ENCODE assay signal across 27 cellular contexts in the genomic region with DNA sequence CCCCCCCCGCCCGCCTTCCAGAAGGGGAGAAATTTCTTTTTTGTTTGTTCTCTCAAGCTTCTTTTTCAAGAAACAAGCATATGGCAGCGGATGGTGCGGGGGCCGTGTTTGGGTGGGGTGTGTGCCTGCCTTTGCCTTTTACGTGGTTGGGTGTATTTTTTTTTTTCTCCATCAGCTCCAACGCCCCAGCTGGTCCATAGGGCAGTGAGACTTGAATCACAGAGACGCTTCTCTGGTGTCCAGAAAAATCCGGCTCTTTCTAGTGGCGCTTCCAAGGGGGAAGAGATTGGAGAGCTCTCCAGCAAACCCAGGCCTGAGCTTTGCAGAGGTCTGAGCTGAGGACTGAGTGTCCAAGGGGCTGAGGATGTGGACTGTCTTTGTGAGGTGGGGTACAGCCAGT. TPM values are rescaled to one million over a fixed set of nuclear protein-coding genes. Genes with fewer than 3 reads are reported as not detected.
DNase-seq lines count a peak whose midpoint lies in the region; ATAC-seq and TF ChIP-seq lines count a peak whose summit lies in the region.
"Had no signal": no experiment of that assay in that cellular context is flagged by ENCODE, and none has a peak within 500 bp of the region (broad histone marks: within the 10 kb centered on the region; RNA-seq: fewer than 3 reads in every experiment).

No MANE protein-coding gene starts in this region.

- POLR2A ChIA-PET in activated CD4-positive, alpha-beta memory T cell treated with anti-CD3 and anti-CD28 coated beads, Interleukin-2, amount 10 ng/mL, durations not matched to agents 7 days and 5 days (lab: Charles Lee) = no interaction called here

- H3K4me3 ChIP-seq in esophagus squamous epithelium = no peak overlapping the region
- H3K4me3 ChIP-seq: HAP-1, left ventricle myocardium inferior, mucosa of descending colon, sigmoid colon, SK-N-MC, thoracic aorta had no signal

- peaks cover 0 to 39% (median 0%) of the 10 kb centered on the region in 3 donors for H3K36me3 ChIP-seq in esophagus squamous epithelium
- H3K36me3 ChIP-seq: HAP-1, sigmoid colon, thoracic aorta had no signal

- no peak overlapping the region for H3K27ac Mint-ChIP-seq in activated CD4-positive, alpha-beta memory T cell treated with anti-CD3 and anti-CD28 coated beads, Interleukin-2, amount 10 ng/mL, durations not matched to agents 7 days and 5 days
- H3K27ac Mint-ChIP-seq: activated CD8-positive, alpha-beta T cell treated with anti-CD3 and anti-CD28 coated beads for 36 hours; activated naive CD8-positive, alpha-beta T cell; natural killer cell treated with Interleukin-12 subunit alpha and Interleukin-12 subunit beta and Interleukin-15 and Interleukin-18, amount 100 ng/mL, for 72 hours had no signal

- no peaks in the 10 kb centered on the region for H3K27me3 Mint-ChIP-seq in activated CD4-positive, alpha-beta memory T cell treated with anti-CD3 and anti-CD28 coated beads, Interleukin-2, amount 10 ng/mL, durations not matched to agents 7 days and 5 days
- H3K27me3 Mint-ChIP-seq: activated naive CD8-positive, alpha-beta T cell had no signal

- ATAC-seq in HG02840 (IDR thresholded peaks at IDR 0.05; ENCODE audit: low FRiP score, unreplicated experiment) = no peak
- ATAC-seq: activated CD8-positive, alpha-beta T cell treated with anti-CD3 and anti-CD28 coated beads for 36 hours; mucosa of descending colon had no signal

- TF ChIP-seq CTCF in esophagus squamous epithelium (IDR thresholded peaks at IDR 0.05) = no peak

- DNase-seq in Ammon's horn (ENCODE audit: low spot score) (peak; percentile 41), NCI-H2171 (lab: John Stamatoyannopoulos, UW) (peak; percentile 64), esophagus squamous epithelium (lab: John Stamatoyannopoulos, UW) (no peak), pons (ENCODE audit: low spot score) (peak; percentile 69), NCI-H2081 (lab: John Stamatoyannopoulos, UW) (no peak), COLO829 (ENCODE audit: low spot score) (no peak)
- DNase-seq in activated CD4-positive, alpha-beta memory T cell treated with anti-CD3 and anti-CD28 coated beads, Interleukin-2, amount 10 ng/mL, durations not matched to agents 7 days and 5 days = no peak
- DNase-seq: activated CD8-positive, alpha-beta T cell treated with anti-CD3 and anti-CD28 coated beads for 36 hours; activated effector memory CD4-positive, alpha-beta T cell treated with Interleukin-2 at 50 U/mL for 16 hours; BE2C; CD8-positive, alpha-beta memory T cell; DMS153; islet precursor cell; left ventricle myocardium inferior; mucosa of descending colon; NCI-H1092; NCI-H1930; sigmoid colon; stimulated activated naive CD4-positive, alpha-beta T cell treated with Interleukin-2 at 50 U/mL for 16 hours had no signal

- no peaks in the 10 kb centered on the region for H3K27me3 ChIP-seq in esophagus squamous epithelium
- H3K27me3 ChIP-seq: BE2C, sigmoid colon had no signal

- H3K27ac ChIP-seq in esophagus squamous epithelium = peak overlapping the region in 3 of 4 donors; percentile 22 to 36 (median 26)
- H3K27ac ChIP-seq: left ventricle myocardium inferior, parathyroid adenoma, SK-N-MC, thoracic aorta had no signal

- intact Hi-C loops in esophagus squamous epithelium (cut with DNase I) = no loop called here

- no peak for TF ChIP-seq POLR2A in esophagus squamous epithelium (IDR thresholded peaks at IDR 0.05)

- H3K9me3 Mint-ChIP-seq in activated CD4-positive, alpha-beta memory T cell treated with anti-CD3 and anti-CD28 coated beads, Interleukin-2, amount 10 ng/mL, durations not matched to agents 7 days and 5 days = no peaks in the 10 kb centered on the region
- H3K9me3 Mint-ChIP-seq: activated CD8-positive, alpha-beta T cell treated with anti-CD3 and anti-CD28 coated beads for 36 hours; natural killer cell treated with Interleukin-12 subunit alpha and Interleukin-12 subunit beta and Interleukin-15 and Interleukin-18, amount 100 ng/mL, for 72 hours had no signal

- CTCF ChIA-PET in activated CD4-positive, alpha-beta memory T cell treated with anti-CD3 and anti-CD28 coated beads, Interleukin-2, amount 10 ng/mL, durations not matched to agents 7 days and 5 days (lab: Charles Lee) = no interaction called here

- H3K9me3 ChIP-seq in esophagus squamous epithelium = no peaks in the 10 kb centered on the region
- H3K9me3 ChIP-seq: HAP-1, mucosa of descending colon, sigmoid colon, thoracic aorta had no signal

- H3K4me3 Mint-ChIP-seq in activated CD4-positive, alpha-beta memory T cell treated with anti-CD3 and anti-CD28 coated beads, Interleukin-2, amount 10 ng/mL, durations not matched to agents 7 days and 5 days = no peak overlapping the region
- H3K4me3 Mint-ChIP-seq: activated CD8-positive, alpha-beta T cell treated with anti-CD3 and anti-CD28 coated beads for 36 hours; activated naive CD8-positive, alpha-beta T cell; CD8-positive, alpha-beta memory T cell; central memory CD8-positive, alpha-beta T cell; natural killer cell treated with Interleukin-12 subunit alpha and Interleukin-12 subunit beta and Interleukin-15 and Interleukin-18, amount 100 ng/mL, for 72 hours had no signal

- WGBS in esophagus squamous epithelium, 2 donors = 71 to 100% methylated on average over 4 to 5 of the region's 10 CpGs

- H3K4me1 Mint-ChIP-seq in activated CD4-positive, alpha-beta memory T cell treated with anti-CD3 and anti-CD28 coated beads, Interleukin-2, amount 10 ng/mL, durations not matched to agents 7 days and 5 days = no peaks in the 10 kb centered on the region
- H3K4me1 Mint-ChIP-seq: CD8-positive, alpha-beta memory T cell; central memory CD8-positive, alpha-beta T cell had no signal

- no peaks in the 10 kb centered on the region for H3K36me3 Mint-ChIP-seq in activated CD4-positive, alpha-beta memory T cell treated with anti-CD3 and anti-CD28 coated beads, Interleukin-2, amount 10 ng/mL, durations not matched to agents 7 days and 5 days (ENCODE audit: low read depth)
- H3K36me3 Mint-ChIP-seq: natural killer cell treated with Interleukin-12 subunit alpha and Interleukin-12 subunit beta and Interleukin-15 and Interleukin-18, amount 100 ng/mL, for 72 hours had no signal

- peaks cover 0 to 11% (median 0%) of the 10 kb centered on the region in 3 donors for H3K4me1 ChIP-seq in esophagus squamous epithelium
- H3K4me1 ChIP-seq: BE2C, HAP-1 had no signal

RNA-seq across cellular contexts. Expression of gene GTF2IRD1, which starts 36.8 kb away (rescaled TPM):
- total RNA-seq in esophagus squamous epithelium = 10 to 100 TPM; 26.8 to 35.6 (median 28.5) TPM
- total RNA-seq in activated CD4-positive, alpha-beta memory T cell treated with anti-CD3 and anti-CD28 coated beads, Interleukin-2, amount 10 ng/mL, durations not matched to agents 7 days and 5 days = 1 to 10 TPM; 4.0 to 4.6 TPM
- total RNA-seq: natural killer cell treated with Interleukin-12 subunit alpha and Interleukin-12 subunit beta and Interleukin-15 and Interleukin-18, amount 100 ng/mL, for 72 hours had no signal

Comparison
In these comparisons a context has a peak if more than half of its experiments do, and no peak if none do; other contexts are left out.
1. DNase-seq: peak in Ammon's horn (single experiment), NCI-H2171 (single experiment) and pons (single experiment); none in esophagus squamous epithelium (single experiment), activated CD4-positive, alpha-beta memory T cell treated with anti-CD3 and anti-CD28 coated beads, Interleukin-2, amount 10 ng/mL, durations not matched to agents 7 days and 5 days (single experiment), NCI-H2081 (0 of 2) and COLO829 (single experiment).
2. RNA of gene GTF2IRD1, which starts 36.8 kb away (total RNA-seq): 26.8 to 35.6 TPM in esophagus squamous epithelium; 4.0 to 4.6 TPM in activated CD4-positive, alpha-beta memory T cell treated with anti-CD3 and anti-CD28 coated beads, Interleukin-2, amount 10 ng/mL, durations not matched to agents 7 days and 5 days; every median in the first group is over 4 times any median in the second.